ENCODE assay signal across 15 cellular contexts in genomic region chr2:237184923-237185580, GRCh38.
DNase-seq lines count a peak whose midpoint lies in the region; ATAC-seq and TF ChIP-seq lines count a peak whose summit lies in the region.
"Had no signal": no experiment of that assay in that cellular context is flagged by ENCODE, and none has a peak within 500 bp of the region (broad histone marks: within the 10 kb centered on the region; RNA-seq: fewer than 3 reads in every experiment).

No MANE protein-coding gene starts in this region.

- WGBS in sigmoid colon, 2 donors, result 79 to 80% methylated on average over 11 of the region's 11 CpGs

- no peak for TF ChIP-seq EP300 in sigmoid colon (IDR thresholded peaks at IDR 0.05)

- H3K36me3 Mint-ChIP-seq in HFFc6 (ENCODE audit: low read depth), result peaks cover 11% of the 10 kb centered on the region; the same call in 1 of the 2 replicates

- POLR2A ChIA-PET in AG04450 (lab: Yijun Ruan, JAX), result interaction anchor here (0.6 to 1.8 kb wide), 6 partner anchors 11 to 130 kb away, joined by 3 to 13 read pairs (median 4); no protein-coding TSS in a partner anchor

- H3K9me3 Mint-ChIP-seq in HFFc6, result no peaks in the 10 kb centered on the region; the same call in 1 of the 2 replicates

- ATAC-seq in HG03457 (IDR thresholded peaks at IDR 0.05; ENCODE audit: unreplicated experiment), result no peak

- H3K4me3 ChIP-seq in AG04450 (ENCODE audit: low read depth, low read length), result no peak overlapping the region
- H3K4me3 ChIP-seq in fibroblast of lung (replicated peaks in 1 of 4; ENCODE audit: control extremely low read depth in 1 of 4, insufficient read depth in 1 of 4, low read depth in 3 of 4, low read length in 4 of 4), result no peak overlapping the region
- H3K4me3 ChIP-seq in sigmoid colon, result no peak overlapping the region
- H3K4me3 ChIP-seq in left ventricle myocardium inferior, result no peak overlapping the region
- H3K4me3 ChIP-seq: SJCRH30 had no signal

- H2AFZ ChIP-seq in fibroblast of lung (ENCODE audit: low read length), result no peak overlapping the region

- H4K20me1 ChIP-seq in fibroblast of lung (ENCODE audit: control insufficient read depth, extremely low read depth, insufficient read depth, low read length), result no peaks in the 10 kb centered on the region

- H3K27me3 Mint-ChIP-seq in HFFc6 (ENCODE audit: insufficient read depth), result no peaks in the 10 kb centered on the region

- H3K4me1 Mint-ChIP-seq in HFFc6 (ENCODE audit: low read depth), result peaks cover 62% of the 10 kb centered on the region

- intact Hi-C loops in sigmoid colon (cut with DNase I) (no loop called here), left ventricle myocardium inferior (cut with micrococcal nuclease) (no loop called here)

- peak overlapping the region; percentile 87 for H3K27ac Mint-ChIP-seq in HFFc6
- H3K27ac Mint-ChIP-seq: CD4-positive, alpha-beta T cell had no signal

- H3K9ac ChIP-seq in fibroblast of lung (ENCODE audit: insufficient read depth, low read length), result no peak overlapping the region

- H3K27ac ChIP-seq in AG04450 (ENCODE audit: low read depth, low read length), result peak overlapping the region; percentile 99
- H3K27ac ChIP-seq in fibroblast of lung (ENCODE audit: insufficient read depth, low read length), result peak overlapping the region; percentile 78
- H3K27ac ChIP-seq in sigmoid colon, result peak overlapping the region in 1 of 4 donors; percentile 7
- H3K27ac ChIP-seq in left ventricle myocardium inferior (replicated peaks), result no peak overlapping the region
- H3K27ac ChIP-seq: SJCRH30 had no signal

- 0 out of 2 replicates have a peak overlapping the region, but pooled peaks have one; percentile 5 for H3K4me3 Mint-ChIP-seq in HFFc6
- H3K4me3 Mint-ChIP-seq: CD4-positive, alpha-beta T cell had no signal

- H3K4me1 ChIP-seq in fibroblast of lung (ENCODE audit: control insufficient read depth, extremely low read depth, insufficient read depth, low read length), result peaks cover 25% of the 10 kb centered on the region
- peaks cover 0 to 16% (median 2%) of the 10 kb centered on the region in 4 donors for H3K4me1 ChIP-seq in sigmoid colon
- H3K4me1 ChIP-seq in left ventricle myocardium inferior, result peaks cover 5% of the 10 kb centered on the region
- H3K4me1 ChIP-seq: BE2C had no signal

- no peak for TF ChIP-seq POLR2A in sigmoid colon (IDR thresholded peaks at IDR 0.05)

- H3K4me2 ChIP-seq in fibroblast of lung (ENCODE audit: extremely low read depth, insufficient read depth, low read length), result no peak overlapping the region

- H3K79me2 ChIP-seq in fibroblast of lung (ENCODE audit: control insufficient read depth, insufficient read depth, low read length), result no peaks in the 10 kb centered on the region

- CTCF ChIA-PET in AG04450 (lab: Charles Lee), result interaction anchor here (0.7 to 1.8 kb wide), 4 partner anchors 12 to 236 kb away, joined by 3 to 4 read pairs (median 3); no protein-coding TSS in a partner anchor

- no peak for TF ChIP-seq CTCF in AG04450 (IDR thresholded peaks at IDR 0.05; ENCODE audit: low read depth, low read length)
- no peak for TF ChIP-seq CTCF in HFFc6 (IDR thresholded peaks at IDR 0.05)
- TF ChIP-seq CTCF in fibroblast of lung (conservative IDR thresholded peaks at IDR 0.05 in 1 of 2, IDR thresholded peaks at IDR 0.05 in 1 of 2; ENCODE audit: low read depth in 1 of 2, low read length in 2 of 2), result no peak
- no peak for TF ChIP-seq CTCF in sigmoid colon (IDR thresholded peaks at IDR 0.05)
- no peak for TF ChIP-seq CTCF in left ventricle myocardium inferior (IDR thresholded peaks at IDR 0.05; ENCODE audit: borderline replicate concordance)

- no peaks in the 10 kb centered on the region for H3K36me3 ChIP-seq in fibroblast of lung (ENCODE audit: control insufficient read depth, insufficient read depth, low read length)
- H3K36me3 ChIP-seq in sigmoid colon, result no peaks in the 10 kb centered on the region
- no peaks in the 10 kb centered on the region for H3K36me3 ChIP-seq in left ventricle myocardium inferior
- H3K36me3 ChIP-seq: BE2C, SJCRH30 had no signal

- H3K9me3 ChIP-seq in AG04450 (ENCODE audit: control insufficient read depth, insufficient read depth, low read length), result no peaks in the 10 kb centered on the region; the same call in 1 of the 2 replicates
- H3K9me3 ChIP-seq in fibroblast of lung (ENCODE audit: control insufficient read depth, insufficient read depth, low read depth, low read length), result no peaks in the 10 kb centered on the region
- H3K9me3 ChIP-seq in sigmoid colon, result no peaks in the 10 kb centered on the region
- H3K9me3 ChIP-seq in left ventricle myocardium inferior (replicated peaks), result no peaks in the 10 kb centered on the region
- H3K9me3 ChIP-seq: BE2C, SJCRH30 had no signal

- DNase-seq in AG04450 (ENCODE audit: low read depth, low spot score) (no peak), HFFc6 (no peak), fibroblast of lung (ENCODE audit: low read depth in 2 of 2) (no peak), sigmoid colon (peak; percentile 45), left ventricle myocardium inferior (no peak), cerebellar cortex (ENCODE audit: low spot score) (no peak)
- DNase-seq: ACHN; BE2C; CD4-positive, alpha-beta T cell; H7; Kasumi-1; NCI-H187; NCI-H446; SJCRH30 had no signal

- no peaks in the 10 kb centered on the region for H3K27me3 ChIP-seq in AG04450 (ENCODE audit: control insufficient read depth, insufficient read depth, low read length)
- no peaks in the 10 kb centered on the region for H3K27me3 ChIP-seq in fibroblast of lung (ENCODE audit: control insufficient read depth, insufficient read depth, low read length)
- no peaks in the 10 kb centered on the region for H3K27me3 ChIP-seq in sigmoid colon
- no peaks in the 10 kb centered on the region for H3K27me3 ChIP-seq in left ventricle myocardium inferior (ENCODE audit: low read depth)
- H3K27me3 ChIP-seq: BE2C, SJCRH30 had no signal
